ENCODE assay signal across 20 cellular contexts in the genomic region with DNA sequence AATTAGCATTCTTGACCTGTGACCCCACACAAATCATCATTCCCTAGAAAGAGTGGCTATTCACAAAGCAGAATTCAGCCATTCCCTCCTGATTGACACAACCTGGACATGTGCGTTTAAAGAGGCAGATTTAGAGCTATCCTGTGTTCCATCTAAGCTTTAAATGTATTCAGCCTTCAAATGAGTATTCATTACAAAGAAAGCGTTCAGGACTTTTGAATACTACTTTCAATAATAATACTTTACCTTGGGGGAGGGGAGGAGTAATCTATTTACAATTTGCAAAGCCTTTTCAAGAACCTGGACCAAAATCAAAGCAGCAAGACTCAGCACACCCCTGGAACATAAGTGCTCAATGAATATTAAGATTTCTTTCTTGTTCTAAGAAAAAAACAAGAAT. TPM values are rescaled to one million over a fixed set of nuclear protein-coding genes. Genes with fewer than 3 reads are reported as not detected.
DNase-seq lines count a peak whose midpoint lies in the region; ATAC-seq, FAIRE-seq and TF ChIP-seq lines count a peak whose summit lies in the region.
"Had no signal": no experiment of that assay in that cellular context is flagged by ENCODE, and none has a peak within 500 bp of the region (broad histone marks: within the 10 kb centered on the region; RNA-seq: fewer than 3 reads in every experiment).

No MANE protein-coding gene starts in this region.

- peak overlapping the region; percentile 14; the same call in 1 of the 3 replicates for H3K4me3 Mint-ChIP-seq in GM23338
- no peak overlapping the region for H3K4me3 Mint-ChIP-seq in astrocyte (ENCODE audit: unreplicated experiment)
- H3K4me3 Mint-ChIP-seq: CD14-positive monocyte; CD4-positive, alpha-beta memory T cell; HFFc6; IgD-negative memory B cell had no signal

- peak; percentile 47 for FAIRE-seq in astrocyte (lab: Jason Lieb, UNC)
- FAIRE-seq: HepG2 had no signal

- no peaks in the 10 kb centered on the region; the same call in 2 of the 3 replicates for H3K9me3 Mint-ChIP-seq in GM23338
- H3K9me3 Mint-ChIP-seq in astrocyte (ENCODE audit: unreplicated experiment), result no peaks in the 10 kb centered on the region
- no peaks in the 10 kb centered on the region for H3K9me3 Mint-ChIP-seq in activated naive CD4-positive, alpha-beta T cell treated with anti-CD3 and anti-CD28 coated beads, Interleukin-2, amount 50 U/mL, for 72 hours
- H3K9me3 Mint-ChIP-seq: CD4-positive, alpha-beta memory T cell; HFFc6 had no signal

- H3K4me2 ChIP-seq in GM23338 (peak overlapping the region; percentile 67), astrocyte (ENCODE audit: low read length) (no peak overlapping the region)
- H3K4me2 ChIP-seq: BLaER1 had no signal

- H4K20me1 ChIP-seq in GM23338 (replicated peaks; ENCODE audit: insufficient read depth), result no peaks in the 10 kb centered on the region
- no peaks in the 10 kb centered on the region for H4K20me1 ChIP-seq in astrocyte (ENCODE audit: insufficient read depth, low read length)
- H4K20me1 ChIP-seq: BLaER1 had no signal

- H3K9me3 ChIP-seq in HUES48 (ENCODE audit: control insufficient read depth, insufficient read depth, low read length) (no peaks in the 10 kb centered on the region; the same call in 1 of the 2 replicates), astrocyte (ENCODE audit: insufficient read depth, low read depth, low read length) (no peaks in the 10 kb centered on the region), iPS-20b (ENCODE audit: insufficient read depth, low read depth, low read length) (no peaks in the 10 kb centered on the region)

- H3K27me3 ChIP-seq in GM23338 (ENCODE audit: insufficient read depth) (no peaks in the 10 kb centered on the region), HUES48 (ENCODE audit: control insufficient read depth, insufficient read depth, low read length) (no peaks in the 10 kb centered on the region), astrocyte (ENCODE audit: insufficient read depth, low read length) (no peaks in the 10 kb centered on the region), iPS-20b (ENCODE audit: insufficient read depth, low read length) (no peaks in the 10 kb centered on the region)

- H3K36me3 ChIP-seq in GM23338 (ENCODE audit: insufficient read depth) (no peaks in the 10 kb centered on the region), HUES48 (ENCODE audit: control insufficient read depth, insufficient read depth, low read length) (no peaks in the 10 kb centered on the region), astrocyte (ENCODE audit: insufficient read depth, low read length) (no peaks in the 10 kb centered on the region), iPS-20b (ENCODE audit: insufficient read depth, low read depth, low read length) (no peaks in the 10 kb centered on the region)
- H3K36me3 ChIP-seq: BLaER1 had no signal

- no peaks in the 10 kb centered on the region for H3K79me2 ChIP-seq in GM23338 (replicated peaks; ENCODE audit: insufficient read depth)
- H3K79me2 ChIP-seq in astrocyte (ENCODE audit: insufficient read depth, low read length), result no peaks in the 10 kb centered on the region

- H2AFZ ChIP-seq in GM23338 (no peak overlapping the region), astrocyte (ENCODE audit: low read depth, low read length) (no peak overlapping the region)

- H3K9ac ChIP-seq in HUES48 (ENCODE audit: low read depth, low read length) (0 out of 2 replicates have a peak overlapping the region, but pooled peaks have one; percentile 0), astrocyte (ENCODE audit: low read length) (no peak overlapping the region), iPS-20b (ENCODE audit: low read depth, low read length) (peak overlapping the region; percentile 52; the same call in 1 of the 2 replicates)
- H3K9ac ChIP-seq: BLaER1 had no signal

- H3K36me3 Mint-ChIP-seq in GM23338 (ENCODE audit: low read depth) (peaks cover 2% of the 10 kb centered on the region; the same call in 1 of the 3 replicates), astrocyte (ENCODE audit: low read depth, unreplicated experiment) (no peaks in the 10 kb centered on the region)
- no peaks in the 10 kb centered on the region for H3K36me3 Mint-ChIP-seq in activated naive CD4-positive, alpha-beta T cell treated with anti-CD3 and anti-CD28 coated beads, Interleukin-2, amount 50 U/mL, for 72 hours
- H3K36me3 Mint-ChIP-seq: CD14-positive monocyte; CD4-positive, alpha-beta memory T cell; IgD-negative memory B cell had no signal

- H3K27me3 Mint-ChIP-seq in GM23338 (ENCODE audit: insufficient read depth, low read depth, poor library complexity), result peaks cover 8% of the 10 kb centered on the region
- H3K27me3 Mint-ChIP-seq in astrocyte (ENCODE audit: low read depth, unreplicated experiment), result peaks cover 4% of the 10 kb centered on the region
- H3K27me3 Mint-ChIP-seq: CD4-positive, alpha-beta memory T cell had no signal

- H3K4me1 ChIP-seq in GM23338 (ENCODE audit: insufficient read depth) (peaks cover 39% of the 10 kb centered on the region), HUES48 (ENCODE audit: control insufficient read depth, insufficient read depth, low read length) (peaks cover 63% of the 10 kb centered on the region), astrocyte (ENCODE audit: insufficient read depth, low read length) (no peaks in the 10 kb centered on the region), iPS-20b (ENCODE audit: insufficient read depth, low read length) (peaks cover 28% of the 10 kb centered on the region)
- H3K4me1 ChIP-seq: BLaER1 had no signal

- TF ChIP-seq CTCF in GM23338 (conservative IDR thresholded peaks at IDR 0.05; ENCODE audit: low read depth in 2 of 2) (no peak), astrocyte (IDR thresholded peaks at IDR 0.05; ENCODE audit: insufficient read depth, low read depth, low read length) (no peak)

- H3K27ac Mint-ChIP-seq in GM23338 (peak overlapping the region; percentile 79), astrocyte (ENCODE audit: unreplicated experiment) (no peak overlapping the region)
- H3K27ac Mint-ChIP-seq in activated naive CD4-positive, alpha-beta T cell treated with anti-CD3 and anti-CD28 coated beads, Interleukin-2, amount 50 U/mL, for 72 hours, result no peak overlapping the region
- H3K27ac Mint-ChIP-seq: CD4-positive, alpha-beta memory T cell; HFFc6; IgD-negative memory B cell had no signal

- no peak for ATAC-seq in GM23338
- ATAC-seq in HG03135 (IDR thresholded peaks at IDR 0.05; ENCODE audit: unreplicated experiment), result no peak
- no peak for ATAC-seq in activated naive CD4-positive, alpha-beta T cell treated with anti-CD3 and anti-CD28 coated beads, Interleukin-2, amount 50 U/mL, for 72 hours
- ATAC-seq: HCT116, HepG2 had no signal

- H3K27ac ChIP-seq in GM23338 (ENCODE audit: low read depth) (peak overlapping the region; percentile 95), HUES48 (ENCODE audit: low read depth, low read length) (peak overlapping the region; percentile 47), astrocyte (ENCODE audit: low read depth, low read length) (no peak overlapping the region), iPS-20b (ENCODE audit: low read length) (no peak overlapping the region)
- H3K27ac ChIP-seq: BLaER1 had no signal

- peak overlapping the region; percentile 24; the same call in 1 of the 2 replicates for H3K4me3 ChIP-seq in GM23338
- no peak overlapping the region for H3K4me3 ChIP-seq in HUES48 (ENCODE audit: low read depth, low read length)
- no peak overlapping the region for H3K4me3 ChIP-seq in astrocyte (ENCODE audit: insufficient read depth, low read depth, low read length)
- no peak overlapping the region for H3K4me3 ChIP-seq in iPS-20b (ENCODE audit: low read length)
- H3K4me3 ChIP-seq: BLaER1 had no signal

- H3K4me1 Mint-ChIP-seq in GM23338, result peaks cover 48% of the 10 kb centered on the region
- H3K4me1 Mint-ChIP-seq in astrocyte (ENCODE audit: low read depth, unreplicated experiment), result no peaks in the 10 kb centered on the region
- H3K4me1 Mint-ChIP-seq: CD14-positive monocyte; CD4-positive, alpha-beta memory T cell; IgD-negative memory B cell had no signal

- peaks cover 11% of the 10 kb centered on the region; the same call in 1 of the 2 replicates for H3F3A ChIP-seq in GM23338 (replicated peaks; ENCODE audit: low read depth)

- DNase-seq in GM23338 (ENCODE audit: low spot score) (no peak), astrocyte (ENCODE audit: low read depth) (no peak), DMS79 (lab: John Stamatoyannopoulos, UW) (no peak)
- no peak for DNase-seq in activated naive CD4-positive, alpha-beta T cell treated with Interleukin-2 at 50 U/mL for 16 hours
- no peak for DNase-seq in activated naive CD4-positive, alpha-beta T cell treated with anti-CD3 and anti-CD28 coated beads, Interleukin-2, amount 50 U/mL, for 72 hours (ENCODE audit: low spot score in 2 of 2)
- DNase-seq: 8988T; Calu3; CD4-positive, alpha-beta memory T cell; GF-D8; HFFc6; Karpas-422; KBM-7 had no signal

- H3K9me2 ChIP-seq in GM23338 (ENCODE audit: insufficient read depth), result no peaks in the 10 kb centered on the region

TF ChIP-seq in GM23338, 12 proteins besides CTCF, POLR2A, EP300 and RAD21 (continues in another document):
- TF ChIP-seq EZH2phosphoT487 (IDR thresholded peaks at IDR 0.05; ENCODE audit: unreplicated experiment) (no peak), NANOG (IDR thresholded peaks at IDR 0.05; ENCODE audit: borderline replicate concordance) (no peak)
- TF ChIP-seq, protein P1, sequence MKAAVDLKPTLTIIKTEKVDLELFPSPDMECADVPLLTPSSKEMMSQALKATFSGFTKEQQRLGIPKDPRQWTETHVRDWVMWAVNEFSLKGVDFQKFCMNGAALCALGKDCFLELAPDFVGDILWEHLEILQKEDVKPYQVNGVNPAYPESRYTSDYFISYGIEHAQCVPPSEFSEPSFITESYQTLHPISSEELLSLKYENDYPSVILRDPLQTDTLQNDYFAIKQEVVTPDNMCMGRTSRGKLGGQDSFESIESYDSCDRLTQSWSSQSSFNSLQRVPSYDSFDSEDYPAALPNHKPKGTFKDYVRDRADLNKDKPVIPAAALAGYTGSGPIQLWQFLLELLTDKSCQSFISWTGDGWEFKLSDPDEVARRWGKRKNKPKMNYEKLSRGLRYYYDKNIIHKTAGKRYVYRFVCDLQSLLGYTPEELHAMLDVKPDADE (IDR thresholded peaks at IDR 0.05), result no peak

RNA-seq across cellular contexts. Expression of a gene that starts 22.5 kb away (rescaled TPM):
- 183 and 184 TPM in 2 replicates for total RNA-seq in GM23338 (2014; rRNA removed; shearing (Covaris generic))
- 124 and 125 TPM in 2 replicates for polyA plus RNA-seq in GM23338 (2016; fragmentation: Nextera tagmentation; extraction: Ambion mirVana)
- 71.9 and 86.4 TPM in 2 replicates for total RNA-seq in astrocyte
- total RNA-seq in activated naive CD4-positive, alpha-beta T cell treated with anti-CD3 and anti-CD28 coated beads, Interleukin-2, amount 50 U/mL, for 72 hours, result under 1 TPM in 1 of 2 donors, not detected in 1; 0.27 TPM
- total RNA-seq: CD4-positive, alpha-beta memory T cell; HFFc6 had no signal
- polyA plus RNA-seq: CD4-positive, alpha-beta memory T cell; IgD-negative memory B cell had no signal

Comparison
In these comparisons a context has a peak if more than half of its experiments do, and no peak if none do; other contexts are left out.
1. H3K27ac ChIP-seq: peak in GM23338 (single experiment) and HUES48 (single experiment); none in astrocyte (single experiment) and iPS-20b (single experiment).
2. RNA of a gene that starts 22.5 kb away (total RNA-seq): 183 to 184 TPM in GM23338 and 71.9 to 86.4 TPM in astrocyte; 0.27 TPM in activated naive CD4-positive, alpha-beta T cell treated with anti-CD3 and anti-CD28 coated beads, Interleukin-2, amount 50 U/mL, for 72 hours; every median in the first group is over 10 times any median in the second.